ENCODE assay signal across 15 cellular contexts in the genomic region with DNA sequence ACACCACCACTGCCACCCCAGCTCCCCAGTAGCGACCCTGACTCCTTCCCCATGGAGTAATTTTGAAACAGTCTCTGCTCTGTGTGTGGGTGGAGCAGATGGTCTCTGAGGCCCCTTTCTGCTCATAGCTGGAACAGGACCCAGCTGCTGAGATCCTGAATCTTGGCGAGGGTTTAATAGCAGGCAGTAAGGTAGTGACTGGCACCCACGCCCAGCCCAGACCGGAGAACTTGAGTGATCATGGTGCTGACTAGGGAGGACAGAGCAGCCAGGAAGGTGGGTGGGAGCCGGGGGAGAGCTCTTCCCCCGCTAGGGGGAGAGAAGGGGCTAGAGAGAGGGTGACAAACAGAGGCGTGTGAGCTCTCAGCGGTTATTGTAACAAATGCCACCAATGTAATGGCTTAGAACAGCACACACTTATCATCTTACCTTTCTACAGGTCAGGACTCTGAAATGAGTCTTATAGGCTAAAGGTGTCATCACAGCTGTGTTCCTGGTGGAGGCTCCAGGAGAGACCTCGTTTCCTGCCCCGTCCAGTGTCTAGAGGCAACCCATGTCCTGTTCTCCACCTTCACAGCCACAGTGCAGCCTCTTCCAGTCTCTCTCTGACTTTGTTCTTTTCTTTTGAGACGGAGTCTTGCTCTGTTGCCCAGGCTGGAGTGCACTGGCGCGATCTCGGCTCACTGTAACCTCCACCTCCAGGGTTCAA. TPM values are rescaled to one million over a fixed set of nuclear protein-coding genes. Genes with fewer than 3 reads are reported as not detected.
DNase-seq lines count a peak whose midpoint lies in the region; ATAC-seq, FAIRE-seq and TF ChIP-seq lines count a peak whose summit lies in the region.
"Had no signal": no experiment of that assay in that cellular context is flagged by ENCODE, and none has a peak within 500 bp of the region (broad histone marks: within the 10 kb centered on the region; RNA-seq: fewer than 3 reads in every experiment).

No MANE protein-coding gene starts in this region.

- H3F3A ChIP-seq in DOHH2 (ENCODE audit: control insufficient read depth, insufficient read depth), result no peaks in the 10 kb centered on the region

- peaks cover 0 to 4% of the 10 kb centered on the region in 2 donors for H3K36me3 Mint-ChIP-seq in activated T-cell treated with anti-CD3 and anti-CD28 coated beads, Interleukin-2, amount 50 U/mL, for 72 hours (ENCODE audit: insufficient read depth in 2 of 2)
- H3K36me3 Mint-ChIP-seq in CD4-positive, alpha-beta T cell (ENCODE audit: low read depth), result peaks cover 19% of the 10 kb centered on the region

- no peaks in the 10 kb centered on the region for H4K20me1 ChIP-seq in DOHH2 (ENCODE audit: control insufficient read depth, insufficient read depth, low read depth, low read length)

- peaks cover 1 to 4% of the 10 kb centered on the region in 2 donors for H3K9me3 Mint-ChIP-seq in activated T-cell treated with anti-CD3 and anti-CD28 coated beads, Interleukin-2, amount 50 U/mL, for 72 hours
- H3K9me3 Mint-ChIP-seq in CD4-positive, alpha-beta T cell, result no peaks in the 10 kb centered on the region

- H3K27ac ChIP-seq in A549 (no peak overlapping the region), DOHH2 (ENCODE audit: low read depth, low read length) (no peak overlapping the region), ovary (no peak overlapping the region)
- no peak overlapping the region for H3K27ac ChIP-seq in CD4-positive, alpha-beta T cell (ENCODE audit: low read depth, low read length)
- H3K27ac ChIP-seq: breast epithelium, C4-2B had no signal

- no peak for TF ChIP-seq RAD21 in A549 (conservative IDR thresholded peaks at IDR 0.05 in 1 of 2, IDR thresholded peaks at IDR 0.05 in 1 of 2)

- H3K27me3 Mint-ChIP-seq in activated T-cell treated with anti-CD3 and anti-CD28 coated beads, Interleukin-2, amount 50 U/mL, for 72 hours (ENCODE audit: low read depth), result no peaks in the 10 kb centered on the region
- H3K27me3 Mint-ChIP-seq in CD4-positive, alpha-beta T cell, result no peaks in the 10 kb centered on the region

- H3K4me2 ChIP-seq in A549 (no peak overlapping the region), DOHH2 (ENCODE audit: low read length) (no peak overlapping the region)

- H3K27ac Mint-ChIP-seq in activated T-cell treated with anti-CD3 and anti-CD28 coated beads, Interleukin-2, amount 50 U/mL, for 72 hours, result no peak overlapping the region
- no peak overlapping the region for H3K27ac Mint-ChIP-seq in CD4-positive, alpha-beta T cell

- H3K27me3 ChIP-seq in DOHH2 (ENCODE audit: control insufficient read depth, low read length) (no peaks in the 10 kb centered on the region), ovary (no peaks in the 10 kb centered on the region)
- no peaks in the 10 kb centered on the region for H3K27me3 ChIP-seq in CD4-positive, alpha-beta T cell (ENCODE audit: control insufficient read depth, insufficient read depth, low read length)
- H3K27me3 ChIP-seq: breast epithelium had no signal

- FAIRE-seq in A549 (lab: Jason Lieb, UNC), result no peak

- ATAC-seq in A549 (peak; percentile 64 to 66), HG03095 (IDR thresholded peaks at IDR 0.05; ENCODE audit: unreplicated experiment) (no peak)
- peak; percentile 39 to 55 for ATAC-seq in activated T-cell treated with anti-CD3 and anti-CD28 coated beads, Interleukin-2, amount 50 U/mL, for 72 hours (replicated peaks in 1 of 2)
- no peak for ATAC-seq in CD4-positive, alpha-beta T cell (ENCODE audit: poor library complexity)
- ATAC-seq: mucosa of descending colon had no signal

- H3K36me3 ChIP-seq in DOHH2 (ENCODE audit: control insufficient read depth, low read length) (no peaks in the 10 kb centered on the region), ovary (no peaks in the 10 kb centered on the region)
- H3K36me3 ChIP-seq: breast epithelium had no signal

- TF ChIP-seq CTCF in A549 (IDR thresholded peaks at IDR 0.05) (no peak), DOHH2 (IDR thresholded peaks at IDR 0.05; ENCODE audit: low read depth, low read length, poor library complexity, severe bottlenecking) (peak; percentile 25), ovary (IDR thresholded peaks at IDR 0.05) (no peak)
- TF ChIP-seq CTCF in CD4-positive, alpha-beta T cell (IDR thresholded peaks at IDR 0.05), result no peak

- TF ChIP-seq EP300 in A549 (IDR thresholded peaks at IDR 0.05) (no peak), ovary (IDR thresholded peaks at IDR 0.05) (no peak)

- TF ChIP-seq POLR2A in A549 (IDR thresholded peaks at IDR 0.05; ENCODE audit: low read length), result no peak
- TF ChIP-seq POLR2A in ovary (IDR thresholded peaks at IDR 0.05), result no peak

- peaks cover 13% of the 10 kb centered on the region for H3K4me1 Mint-ChIP-seq in activated T-cell treated with anti-CD3 and anti-CD28 coated beads, Interleukin-2, amount 50 U/mL, for 72 hours (ENCODE audit: low read depth)
- no peaks in the 10 kb centered on the region for H3K4me1 Mint-ChIP-seq in CD4-positive, alpha-beta T cell (ENCODE audit: low read depth)

- POLR2A ChIA-PET in A549 (lab: Yijun Ruan, JAX), result no interaction called here
- POLR2A ChIA-PET in CD4-positive, alpha-beta T cell (lab: Charles Lee), result no interaction called here

- DNase-seq in A549 (ENCODE audit: low read depth in 1 of 2, low spot score in 1 of 2) (no peak), ovary (no peak)
- DNase-seq in activated T-cell treated with anti-CD3 and anti-CD28 coated beads, Interleukin-2, amount 50 U/mL, for 72 hours, result peak in 1 of 2 donors; percentile 13
- DNase-seq in CD4-positive, alpha-beta T cell, result no peak
- DNase-seq: activated CD4-positive, CD25-positive, alpha-beta regulatory T cell; activated effector memory CD4-positive, alpha-beta T cell treated with anti-CD3 and anti-CD28 coated beads, Interleukin-2, amount 50 U/mL, for 16 hours; mucosa of descending colon; NCI-H2107; NK-92 treated with Interleukin-12 subunit alpha and Interleukin-12 subunit beta, amount 100 ng/mL, for 24 hours had no signal

- peak overlapping the region in 1 of 2 donors; percentile 31 for H3K4me3 Mint-ChIP-seq in activated T-cell treated with anti-CD3 and anti-CD28 coated beads, Interleukin-2, amount 50 U/mL, for 72 hours
- no peak overlapping the region for H3K4me3 Mint-ChIP-seq in CD4-positive, alpha-beta T cell

- H3K9me2 ChIP-seq in DOHH2 (replicated peaks; ENCODE audit: control insufficient read depth, low read length), result no peaks in the 10 kb centered on the region

- H3K9me3 ChIP-seq in A549 (no peaks in the 10 kb centered on the region), DOHH2 (ENCODE audit: control insufficient read depth, insufficient read depth, low read length) (peaks cover 7% of the 10 kb centered on the region; the same call in 1 of the 2 replicates), ovary (no peaks in the 10 kb centered on the region)
- H3K9me3 ChIP-seq in CD4-positive, alpha-beta T cell (ENCODE audit: control insufficient read depth, low read length), result no peaks in the 10 kb centered on the region
- H3K9me3 ChIP-seq: breast epithelium, mucosa of descending colon had no signal

- intact Hi-C loops in ovary (cut with DNase I), result no loop called here
- intact Hi-C loops in CD4-positive, alpha-beta T cell (cut with DNase I, micrococcal nuclease), result no loop called here

- 45% methylated on average over 13 of the region's 14 CpGs for WGBS in A549 (ENCODE audit: missing lambda C conversion rate)
- 58 to 61% (median 60%) methylated on average over 13 to 14 of the region's 14 CpGs for WGBS in ovary, 3 donors

- no peak overlapping the region for H3K4me3 ChIP-seq in A549
- H3K4me3 ChIP-seq in DOHH2 (ENCODE audit: low read length), result no peak overlapping the region
- no peak overlapping the region for H3K4me3 ChIP-seq in ovary
- H3K4me3 ChIP-seq: breast epithelium, mucosa of descending colon had no signal

- H3K79me2 ChIP-seq in DOHH2 (ENCODE audit: control insufficient read depth, low read length), result no peaks in the 10 kb centered on the region

- CTCF ChIA-PET in A549 (lab: Yijun Ruan, JAX), result interaction anchor here (0.7 to 1.1 kb wide), 2 partner anchors 13 to 122 kb away, joined by 3 to 4 read pairs; no protein-coding TSS in a partner anchor
- CTCF ChIA-PET in CD4-positive, alpha-beta T cell (lab: Charles Lee), result no interaction called here

- H3K4me1 ChIP-seq in A549 (no peaks in the 10 kb centered on the region), DOHH2 (ENCODE audit: control insufficient read depth, low read length) (no peaks in the 10 kb centered on the region), ovary (ENCODE audit: insufficient read depth) (no peaks in the 10 kb centered on the region)
- H3K4me1 ChIP-seq: breast epithelium had no signal

RNA-seq across cellular contexts. Expression of a gene that starts 7.2 kb away (rescaled TPM):
- polyA plus RNA-seq in A549 (2011; rRNA removed), result not detected in 2 replicates
- not detected in 2 replicates for polyA plus RNA-seq in A549 (2012; cell fraction: cytosol; rRNA removed)
- 0.02 TPM in 1 of 2 replicates, not detected in the other for polyA plus RNA-seq in A549 (2012; cell fraction: nucleus; rRNA removed)
- polyA plus RNA-seq in A549 (2017; fragmentation: RNase III; extraction: RNeasy Plus Mini Kit Qiagen cat#74134 plus additional on column Dnase treatment), result not detected in 3 replicates
- polyA minus RNA-seq in A549 (2011; rRNA and poly(A)+ RNA removed), result not detected in 2 replicates
- under 1 TPM in 1 of 2 donors, not detected in 1; 0.34 TPM for total RNA-seq in activated T-cell treated with anti-CD3 and anti-CD28 coated beads, Interleukin-2, amount 50 U/mL, for 72 hours
- under 1 TPM in 3 of 7 donors, not detected in 4; 0.15 to 0.37 (median 0.23) TPM for total RNA-seq in ovary
- under 1 TPM in 1 of 2 donors, not detected in 1; 0.35 TPM for polyA plus RNA-seq in ovary
- 1 to 10 TPM; 2.7 to 3.1 TPM for total RNA-seq in CD4-positive, alpha-beta T cell
- total RNA-seq: kidney epithelial cell, mucosa of descending colon, SK-MEL-5 had no signal

RNA-seq across cellular contexts. Expression of a gene that starts 20.7 kb away (rescaled TPM):
- polyA plus RNA-seq in A549 (2011; rRNA removed) (28.2 and 35.2 TPM in 2 replicates), A549 (2017; fragmentation: RNase III; extraction: RNeasy Plus Mini Kit Qiagen cat#74134 plus additional on column Dnase treatment) (45.2 to 51.8 TPM (median 49.9 TPM) in 3 replicates), ovary (10 to 100 TPM; 12.9 to 46.1 TPM)
- 162 and 186 TPM in 2 replicates for polyA plus RNA-seq in A549 (2012; cell fraction: cytosol; rRNA removed)
- 125 and 187 TPM in 2 replicates for polyA plus RNA-seq in A549 (2012; cell fraction: nucleus; rRNA removed)
- 34.3 and 36.2 TPM in 2 replicates for polyA minus RNA-seq in A549 (2011; rRNA and poly(A)+ RNA removed)
- 100 to 1,000 TPM; 147 to 168 TPM for total RNA-seq in activated T-cell treated with anti-CD3 and anti-CD28 coated beads, Interleukin-2, amount 50 U/mL, for 72 hours
- 10 to 100 TPM; 43.2 to 78.8 (median 54.1) TPM for total RNA-seq in ovary
- 10 to 100 TPM; 86.7 to 96.4 TPM for total RNA-seq in CD4-positive, alpha-beta T cell

RNA-seq across cellular contexts. Expression of a gene that starts 31.9 kb away (rescaled TPM):
- polyA plus RNA-seq in A549 (2011; rRNA removed) (9.9 and 10.2 TPM in 2 replicates), A549 (2017; fragmentation: RNase III; extraction: RNeasy Plus Mini Kit Qiagen cat#74134 plus additional on column Dnase treatment) (14.9 to 18.1 TPM (median 18.1 TPM) in 3 replicates), ovary (10 to 100 TPM in 1 of 2 donors, under 1 TPM in 1; 0.55 to 80.8 TPM)
- polyA plus RNA-seq in A549 (2012; cell fraction: cytosol; rRNA removed), result 23.9 and 35.0 TPM in 2 replicates
- polyA plus RNA-seq in A549 (2012; cell fraction: nucleus; rRNA removed), result 21.8 and 25.7 TPM in 2 replicates
- polyA minus RNA-seq in A549 (2011; rRNA and poly(A)+ RNA removed), result 4.6 and 6.5 TPM in 2 replicates
- 10 to 100 TPM; 60.5 to 65.2 TPM for total RNA-seq in activated T-cell treated with anti-CD3 and anti-CD28 coated beads, Interleukin-2, amount 50 U/mL, for 72 hours
- 100 to 1,000 TPM in 3 of 7 donors, 10 to 100 TPM in 4; 66.7 to 118 (median 99.0) TPM for total RNA-seq in ovary
- total RNA-seq in CD4-positive, alpha-beta T cell, result 10 to 100 TPM; 75.3 to 78.7 TPM

RNA-seq across cellular contexts. Expression of a gene that starts 35.1 kb away (rescaled TPM):
- 0.34 and 0.62 TPM in 2 replicates for polyA plus RNA-seq in A549 (2011; rRNA removed)
- 0.26 and 0.41 TPM in 2 replicates for polyA plus RNA-seq in A549 (2012; cell fraction: cytosol; rRNA removed)
- 0.65 and 0.88 TPM in 2 replicates for polyA plus RNA-seq in A549 (2012; cell fraction: nucleus; rRNA removed)
- polyA plus RNA-seq in A549 (2017; fragmentation: RNase III; extraction: RNeasy Plus Mini Kit Qiagen cat#74134 plus additional on column Dnase treatment), result 0.71 to 0.75 TPM (median 0.71 TPM) in 3 replicates
- polyA minus RNA-seq in A549 (2011; rRNA and poly(A)+ RNA removed), result 0.58 and 0.92 TPM in 2 replicates
- total RNA-seq in activated T-cell treated with anti-CD3 and anti-CD28 coated beads, Interleukin-2, amount 50 U/mL, for 72 hours, result 1 to 10 TPM; 2.4 to 3.1 TPM
- 1 to 10 TPM in 6 of 7 donors, under 1 TPM in 1; 0.72 to 2.8 (median 2.0) TPM for total RNA-seq in ovary
- 1 to 10 TPM; 1.2 TPM for polyA plus RNA-seq in ovary
- total RNA-seq in CD4-positive, alpha-beta T cell, result under 1 TPM; 0.81 to 0.85 TPM

RNA-seq across cellular contexts. Expression of a gene that starts 52.3 kb away (rescaled TPM):
- 32.1 and 39.0 TPM in 2 replicates for polyA plus RNA-seq in A549 (2011; rRNA removed)
- polyA plus RNA-seq in A549 (2012; cell fraction: cytosol; rRNA removed), result 61.9 and 70.5 TPM in 2 replicates
- 47.2 and 62.0 TPM in 2 replicates for polyA plus RNA-seq in A549 (2012; cell fraction: nucleus; rRNA removed)
- 75.0 to 76.8 TPM (median 75.3 TPM) in 3 replicates for polyA plus RNA-seq in A549 (2017; fragmentation: RNase III; extraction: RNeasy Plus Mini Kit Qiagen cat#74134 plus additional on column Dnase treatment)
- 34.1 TPM in 2 replicates for polyA minus RNA-seq in A549 (2011; rRNA and poly(A)+ RNA removed)
- 10 to 100 TPM; 78.9 to 87.5 TPM for total RNA-seq in activated T-cell treated with anti-CD3 and anti-CD28 coated beads, Interleukin-2, amount 50 U/mL, for 72 hours
- 10 to 100 TPM; 41.2 to 95.0 (median 65.7) TPM for total RNA-seq in ovary
- 10 to 100 TPM; 66.9 to 91.5 TPM for polyA plus RNA-seq in ovary
- 10 to 100 TPM; 56.1 to 61.1 TPM for total RNA-seq in CD4-positive, alpha-beta T cell

Comparison
In these comparisons a context has a peak if more than half of its experiments do, and no peak if none do; other contexts are left out.
1. ATAC-seq: peak in A549 (2 of 2) and activated T-cell treated with anti-CD3 and anti-CD28 coated beads, Interleukin-2, amount 50 U/mL, for 72 hours (2 of 2); none in CD4-positive, alpha-beta T cell (single experiment) and HG03095 (single experiment).